Comparison of ENCODE assay signal across 24 cellular contexts in the genomic region with DNA sequence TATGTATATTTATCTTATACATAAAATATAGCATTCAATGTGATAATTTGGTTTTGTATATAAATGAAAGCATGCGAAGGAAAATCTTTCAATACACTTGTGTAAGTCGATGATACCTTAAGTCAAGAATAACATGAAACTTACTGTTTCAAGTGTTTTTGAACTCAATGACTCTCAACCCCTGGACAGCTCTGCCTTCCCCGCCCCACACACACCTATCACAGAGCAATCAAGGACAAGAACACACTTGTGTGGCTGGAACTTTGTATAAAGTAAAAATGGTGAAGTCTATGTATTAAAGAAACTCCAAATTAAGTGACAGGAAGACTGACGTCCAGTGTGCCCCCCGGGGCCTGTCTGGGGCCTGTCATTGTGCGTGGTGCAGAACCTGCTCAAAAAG.
"Had no signal": no experiment of that assay in that cellular context is flagged by ENCODE, and none has a peak within 500 bp of the region (broad histone marks: within the 10 kb centered on the region; RNA-seq: fewer than 3 reads in every experiment).

No MANE protein-coding gene starts in this region.

- DNase-seq: heart right ventricle; islet precursor cell; midbrain; mucosa of descending colon; naive thymus-derived CD4-positive, alpha-beta T cell; ovary; right lobe of liver; stimulated activated CD4-positive, alpha-beta T cell treated with anti-CD3 and anti-CD28 coated beads, Interleukin-12 subunit alpha, Interleukin-12 subunit beta, amount 100 ng/mL, for 4 hours; stimulated activated CD4-positive, alpha-beta T cell treated with anti-CD3 and anti-CD28 coated beads, Interleukin-15, amount 100 ng/mL, for 24 hours; stimulated activated CD4-positive, alpha-beta T cell treated with anti-CD3 and anti-CD28 coated beads, Interleukin-2, amount 100 ng/mL, for 24 hours; stimulated activated CD4-positive, alpha-beta T cell treated with anti-CD3 and anti-CD28 coated beads, Interleukin-4, amount 100 ng/mL, for 1 hour; stimulated activated naive B cell treated with anti-CD40 and anti-IgM and Interleukin-4, amounts not matched to agents 10 μg/mL and 1 μg/mL and 100 μg/mL, for 72 hours; stimulated activated naive CD8-positive, alpha-beta T cell treated with anti-CD3 and anti-CD28 coated beads, Interleukin-15, Interleukin-2, amounts not matched to agents 100 U/mL and 50 U/mL, for 24 hours; stomach; testis had no signal

- H3K27ac ChIP-seq: hepatocyte, ovary, right lobe of liver, skin epidermis, testis, tibial nerve, upper lobe of left lung had no signal

- H3K36me3 Mint-ChIP-seq: naive thymus-derived CD4-positive, alpha-beta T cell; natural killer cell treated with Interleukin-12 subunit alpha and Interleukin-12 subunit beta and Interleukin-15 and Interleukin-18, amount 100 ng/mL, for 72 hours had no signal

- H3K4me1 ChIP-seq: right lobe of liver, testis had no signal

- H3K4me3 ChIP-seq: heart right ventricle, hepatocyte, lung, mucosa of descending colon, ovary, right atrium auricular region, right lobe of liver, skin epidermis, stomach, testis, tibial nerve, upper lobe of left lung had no signal

- H2AFZ ChIP-seq: hepatocyte had no signal

- H3K79me2 ChIP-seq: hepatocyte had no signal

- H3K27ac Mint-ChIP-seq: naive thymus-derived CD4-positive, alpha-beta T cell; progenitor cell of endocrine pancreas; stimulated activated naive B cell treated with anti-CD40 and anti-IgM and Interleukin-4, amounts not matched to agents 10 μg/mL and 1 μg/mL and 100 μg/mL, for 72 hours had no signal

- H3K27me3 ChIP-seq: heart right ventricle, hepatocyte, ovary, right atrium auricular region, right lobe of liver, stomach, testis, tibial nerve, upper lobe of left lung had no signal

- H3K4me2 ChIP-seq: hepatocyte had no signal

- H3K9me3 Mint-ChIP-seq: natural killer cell treated with Interleukin-12 subunit alpha and Interleukin-12 subunit beta and Interleukin-15 and Interleukin-18, amount 100 ng/mL, for 72 hours had no signal

- H3K36me3 ChIP-seq: heart right ventricle, ovary, right atrium auricular region, right lobe of liver, stomach, tibial nerve, upper lobe of left lung had no signal

- ATAC-seq: heart right ventricle; left lobe of liver; mucosa of descending colon; naive thymus-derived CD4-positive, alpha-beta T cell; natural killer cell treated with Interleukin-12 subunit alpha and Interleukin-12 subunit beta and Interleukin-15 and Interleukin-18, amount 100 ng/mL, for 72 hours; right lobe of liver; stimulated activated naive B cell treated with anti-CD40 and anti-IgM and Interleukin-4, amounts not matched to agents 10 μg/mL and 1 μg/mL and 100 μg/mL, for 72 hours; stimulated activated naive CD8-positive, alpha-beta T cell treated with anti-CD3 and anti-CD28 coated beads, Interleukin-15, Interleukin-2, amounts not matched to agents 100 U/mL and 50 U/mL, for 24 hours had no signal

- H3K4me3 Mint-ChIP-seq: naive thymus-derived CD4-positive, alpha-beta T cell; natural killer cell treated with Interleukin-12 subunit alpha and Interleukin-12 subunit beta and Interleukin-15 and Interleukin-18, amount 100 ng/mL, for 72 hours; stimulated activated naive B cell treated with anti-CD40 and anti-IgM and Interleukin-4, amounts not matched to agents 10 μg/mL and 1 μg/mL and 100 μg/mL, for 72 hours had no signal

- H3K9me3 ChIP-seq: heart right ventricle, mucosa of descending colon, ovary, right atrium auricular region, right lobe of liver, stomach, testis, tibial nerve, upper lobe of left lung had no signal
